In the genomic region with DNA sequence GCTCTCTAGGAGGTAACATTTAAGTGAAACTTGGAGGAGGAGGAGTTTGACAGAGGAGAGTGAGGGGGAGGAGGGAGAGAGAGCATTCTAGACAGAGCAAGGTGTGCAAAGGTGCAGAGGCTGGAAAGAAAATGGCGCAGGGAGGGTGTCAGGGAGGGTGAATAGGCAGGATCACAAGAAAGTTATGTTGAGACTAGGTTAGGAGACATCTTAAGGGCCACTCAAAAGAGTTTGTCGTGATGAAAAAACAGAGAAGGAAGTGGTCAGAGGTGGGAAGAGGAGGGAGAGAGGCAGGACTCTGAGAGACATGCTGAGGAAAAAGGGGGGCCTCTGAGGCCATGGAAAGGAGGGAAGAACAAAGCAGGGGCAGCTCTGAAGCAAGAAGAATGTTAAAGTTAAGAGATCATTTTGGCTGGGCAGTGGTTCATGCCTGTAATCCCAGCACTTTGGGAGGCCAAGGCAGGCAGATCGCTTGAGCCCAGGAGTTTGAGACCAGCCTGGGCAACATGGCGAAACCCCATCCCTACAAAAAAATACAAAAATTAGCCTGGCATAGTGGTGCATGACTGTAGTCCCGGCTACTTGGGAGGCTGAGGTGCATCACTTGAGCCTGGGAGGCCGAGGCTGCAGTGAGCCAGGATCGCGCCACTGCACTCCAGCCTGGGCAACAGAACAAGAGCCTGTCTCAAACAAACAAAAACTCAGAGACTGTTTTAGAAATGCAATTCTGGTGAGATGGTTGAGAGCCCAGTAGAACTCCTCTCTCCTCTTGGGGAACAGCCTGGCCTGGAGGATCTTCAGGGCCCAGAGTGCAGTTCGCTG, we compare ENCODE assay signal across 12 cellular contexts. TPM values are rescaled to one million over a fixed set of nuclear protein-coding genes. Genes with fewer than 3 reads are reported as not detected.
DNase-seq lines count a peak whose midpoint lies in the region; ATAC-seq, FAIRE-seq and TF ChIP-seq lines count a peak whose summit lies in the region.
"Had no signal": no experiment of that assay in that cellular context is flagged by ENCODE, and none has a peak within 500 bp of the region (broad histone marks: within the 10 kb centered on the region; RNA-seq: fewer than 3 reads in every experiment).

No MANE protein-coding gene starts in this region.

- no peak overlapping the region for H3K27ac ChIP-seq in CD4-positive, alpha-beta memory T cell (ENCODE audit: low read depth, low read length)
- peak overlapping the region; percentile 10 for H3K27ac ChIP-seq in muscle layer of colon (ENCODE audit: low read depth, low read length)
- H3K27ac ChIP-seq: coronary artery had no signal

- no peak for FAIRE-seq in H54 (lab: Jason Lieb, UNC)

- H3K4me3 Mint-ChIP-seq in CD4-positive, alpha-beta memory T cell: no peak overlapping the region
- no peak overlapping the region for H3K4me3 Mint-ChIP-seq in HFFc6
- no peak overlapping the region for H3K4me3 Mint-ChIP-seq in activated T-helper 2 cell treated with anti-CD3 and anti-CD28 coated beads, Interferon-gamma antibody, Interleukin-2, Interleukin-4, amounts not matched to agents 10 μg/mL and 5 μg/mL and 100 μg/mL, durations not matched to agents 14 hours and 24 hours and 36 hours (ENCODE audit: low read depth)
- H3K4me3 Mint-ChIP-seq: activated T-cell treated with anti-CD3 and anti-CD28 coated beads, Interleukin-2, amount 50 U/mL, for 4 hours had no signal

- no peak overlapping the region for H3K4me3 ChIP-seq in CD4-positive, alpha-beta memory T cell (ENCODE audit: low read length in 2 of 2)
- H3K4me3 ChIP-seq in muscle layer of colon (ENCODE audit: low read depth in 1 of 2, low read length in 2 of 2): no peak overlapping the region
- H3K4me3 ChIP-seq: coronary artery, lung, SK-N-MC had no signal

- no peak for TF ChIP-seq POLR2A in H54 (IDR thresholded peaks at IDR 0.05; ENCODE audit: low read depth, low read length)

- peak overlapping the region in 5 of 7 donors; percentile 30 to 94 (median 82) for H3K27ac Mint-ChIP-seq in CD4-positive, alpha-beta memory T cell
- H3K27ac Mint-ChIP-seq in HFFc6: peak overlapping the region; percentile 70
- H3K27ac Mint-ChIP-seq in activated T-helper 2 cell treated with anti-CD3 and anti-CD28 coated beads, Interferon-gamma antibody, Interleukin-2, Interleukin-4, amounts not matched to agents 10 μg/mL and 5 μg/mL and 100 μg/mL, durations not matched to agents 14 hours and 24 hours and 36 hours: peak overlapping the region; percentile 67

- ATAC-seq in activated CD4-positive, CD25-positive, alpha-beta regulatory T cell treated with anti-CD3 and anti-CD28 coated beads, Interleukin-2, amount 50 U/mL, for 24 hours: no peak
- ATAC-seq: activated T-cell treated with anti-CD3 and anti-CD28 coated beads, Interleukin-2, amount 50 U/mL, for 4 hours had no signal

- H3K36me3 ChIP-seq in CD4-positive, alpha-beta memory T cell (ENCODE audit: insufficient read depth, low read length): no peaks in the 10 kb centered on the region
- H3K36me3 ChIP-seq in muscle layer of colon (ENCODE audit: insufficient read depth, low read length): no peaks in the 10 kb centered on the region

- POLR2A ChIA-PET in CD4-positive, alpha-beta memory T cell (lab: Charles Lee; ENCODE audit: partially characterized antibody): no interaction called here

- H3K36me3 Mint-ChIP-seq in CD4-positive, alpha-beta memory T cell: peaks cover 13 to 17% of the 10 kb centered on the region in 2 donors
- H3K36me3 Mint-ChIP-seq in HFFc6 (ENCODE audit: low read depth): peaks cover 12% of the 10 kb centered on the region
- H3K36me3 Mint-ChIP-seq in activated T-helper 2 cell treated with anti-CD3 and anti-CD28 coated beads, Interferon-gamma antibody, Interleukin-2, Interleukin-4, amounts not matched to agents 10 μg/mL and 5 μg/mL and 100 μg/mL, durations not matched to agents 14 hours and 24 hours and 36 hours (ENCODE audit: low read depth): peaks cover 14% of the 10 kb centered on the region

- H3K27me3 Mint-ChIP-seq in CD4-positive, alpha-beta memory T cell: no peaks in the 10 kb centered on the region
- H3K27me3 Mint-ChIP-seq in HFFc6 (ENCODE audit: insufficient read depth): no peaks in the 10 kb centered on the region; the same call in 1 of the 2 replicates
- H3K27me3 Mint-ChIP-seq in activated T-helper 2 cell treated with anti-CD3 and anti-CD28 coated beads, Interferon-gamma antibody, Interleukin-2, Interleukin-4, amounts not matched to agents 10 μg/mL and 5 μg/mL and 100 μg/mL, durations not matched to agents 14 hours and 24 hours and 36 hours (ENCODE audit: low read depth): no peaks in the 10 kb centered on the region

- no peaks in the 10 kb centered on the region for H3K27me3 ChIP-seq in CD4-positive, alpha-beta memory T cell (ENCODE audit: insufficient read depth, low read length)
- H3K27me3 ChIP-seq in muscle layer of colon (ENCODE audit: control insufficient read depth in 1 of 2, insufficient read depth in 2 of 2, low read length in 2 of 2): no peaks in the 10 kb centered on the region

- peaks cover 10 to 18% (median 11%) of the 10 kb centered on the region in 4 donors for H3K4me1 Mint-ChIP-seq in CD4-positive, alpha-beta memory T cell
- H3K4me1 Mint-ChIP-seq in HFFc6 (ENCODE audit: low read depth): peaks cover 82% of the 10 kb centered on the region
- peaks cover 46% of the 10 kb centered on the region for H3K4me1 Mint-ChIP-seq in activated T-helper 2 cell treated with anti-CD3 and anti-CD28 coated beads, Interferon-gamma antibody, Interleukin-2, Interleukin-4, amounts not matched to agents 10 μg/mL and 5 μg/mL and 100 μg/mL, durations not matched to agents 14 hours and 24 hours and 36 hours (ENCODE audit: low read depth)

- no peak for TF ChIP-seq CTCF in HFFc6 (IDR thresholded peaks at IDR 0.05)

- no peak for DNase-seq in CD4-positive, alpha-beta memory T cell
- DNase-seq in HFFc6 (peak; percentile 48), NCI-H1417 treated with DMSO at 0.1 percent for 48 hours (lab: John Stamatoyannopoulos, UW) (no peak), H54 (ENCODE audit: insufficient read length, low spot score) (no peak), NCI-H1436 treated with DMSO at 0.1 percent for 48 hours (lab: John Stamatoyannopoulos, UW) (no peak)
- DNase-seq in activated T-helper 2 cell treated with anti-CD3 and anti-CD28 coated beads, Interferon-gamma antibody, Interleukin-2, Interleukin-4, amounts not matched to agents 10 μg/mL and 5 μg/mL and 100 μg/mL, durations not matched to agents 14 hours and 24 hours and 36 hours (ENCODE audit: low spot score): no peak
- DNase-seq: activated T-cell treated with anti-CD3 and anti-CD28 coated beads, Interleukin-2, amount 50 U/mL, for 4 hours had no signal

- CTCF ChIA-PET in CD4-positive, alpha-beta memory T cell (lab: Charles Lee; ENCODE audit: partially characterized antibody): interaction anchor here (1.8 kb wide), 1 partner anchor 13 kb away, joined by 6 read pairs; no protein-coding TSS in a partner anchor

- H3K9ac ChIP-seq in muscle layer of colon (ENCODE audit: low read length): no peak overlapping the region

- H3K4me1 ChIP-seq in CD4-positive, alpha-beta memory T cell (ENCODE audit: insufficient read depth, low read length): peaks cover 3% of the 10 kb centered on the region
- peaks cover 42% of the 10 kb centered on the region for H3K4me1 ChIP-seq in muscle layer of colon (ENCODE audit: insufficient read depth, low read length)

- intact Hi-C loops in CD4-positive, alpha-beta memory T cell (cut with micrococcal nuclease): no loop called here
- intact Hi-C loops in activated T-helper 2 cell treated with anti-CD3 and anti-CD28 coated beads, Interferon-gamma antibody, Interleukin-2, Interleukin-4, amounts not matched to agents 10 μg/mL and 5 μg/mL and 100 μg/mL, durations not matched to agents 14 hours and 24 hours and 36 hours (cut with micrococcal nuclease): no loop called here

- peaks cover 0 to 1% (median 0%) of the 10 kb centered on the region in 8 donors for H3K9me3 Mint-ChIP-seq in CD4-positive, alpha-beta memory T cell
- H3K9me3 Mint-ChIP-seq in HFFc6: no peaks in the 10 kb centered on the region
- no peaks in the 10 kb centered on the region for H3K9me3 Mint-ChIP-seq in activated T-helper 2 cell treated with anti-CD3 and anti-CD28 coated beads, Interferon-gamma antibody, Interleukin-2, Interleukin-4, amounts not matched to agents 10 μg/mL and 5 μg/mL and 100 μg/mL, durations not matched to agents 14 hours and 24 hours and 36 hours
- H3K9me3 Mint-ChIP-seq: activated T-cell treated with anti-CD3 and anti-CD28 coated beads, Interleukin-2, amount 50 U/mL, for 4 hours had no signal

- no peaks in the 10 kb centered on the region for H3K9me3 ChIP-seq in CD4-positive, alpha-beta memory T cell (ENCODE audit: control insufficient read depth in 1 of 2, low read length in 2 of 2)
- no peaks in the 10 kb centered on the region for H3K9me3 ChIP-seq in muscle layer of colon (ENCODE audit: low read length)

RNA-seq across cellular contexts. Expression of a gene that starts 23.2 kb away (rescaled TPM):
- total RNA-seq in CD4-positive, alpha-beta memory T cell: not detected
- polyA plus RNA-seq in CD4-positive, alpha-beta memory T cell: not detected
- total RNA-seq in HFFc6 (2021; fragmentation: NEBNext Ultra II Directional; extraction: Animal tissue kit (Norgen Biotek cat#: 25700)): not detected
- total RNA-seq in activated T-helper 2 cell treated with anti-CD3 and anti-CD28 coated beads, Interferon-gamma antibody, Interleukin-2, Interleukin-4, amounts not matched to agents 10 μg/mL and 5 μg/mL and 100 μg/mL, durations not matched to agents 14 hours and 24 hours and 36 hours: not detected in 2 replicates
- total RNA-seq: activated T-cell treated with anti-CD3 and anti-CD28 coated beads, Interleukin-2, amount 50 U/mL, for 4 hours; lung had no signal
- polyA plus RNA-seq: lung had no signal

RNA-seq across cellular contexts. Expression of a gene that starts 30.8 kb away (rescaled TPM):
- total RNA-seq in CD4-positive, alpha-beta memory T cell: 10 to 100 TPM; 44.0 to 52.3 TPM
- 100 to 1,000 TPM; 148 to 189 TPM for polyA plus RNA-seq in CD4-positive, alpha-beta memory T cell
- total RNA-seq in HFFc6 (2021; fragmentation: NEBNext Ultra II Directional; extraction: Animal tissue kit (Norgen Biotek cat#: 25700)): 100 to 1,000 TPM; 176 to 194 (median 185) TPM
- 179 and 183 TPM in 2 replicates for total RNA-seq in activated T-helper 2 cell treated with anti-CD3 and anti-CD28 coated beads, Interferon-gamma antibody, Interleukin-2, Interleukin-4, amounts not matched to agents 10 μg/mL and 5 μg/mL and 100 μg/mL, durations not matched to agents 14 hours and 24 hours and 36 hours

RNA-seq across cellular contexts. Expression of a gene that starts 37.5 kb away (rescaled TPM):
- total RNA-seq in CD4-positive, alpha-beta memory T cell: 10 to 100 TPM; 76.6 to 91.6 TPM
- polyA plus RNA-seq in CD4-positive, alpha-beta memory T cell: 10 to 100 TPM in 1 of 2 donors, 1 to 10 TPM in 1; 4.4 to 17.4 TPM
- total RNA-seq in HFFc6 (2021; fragmentation: NEBNext Ultra II Directional; extraction: Animal tissue kit (Norgen Biotek cat#: 25700)): 100 to 1,000 TPM in 4 of 6 experiments, 10 to 100 TPM in 2; 91.7 to 117 (median 105) TPM
- total RNA-seq in activated T-helper 2 cell treated with anti-CD3 and anti-CD28 coated beads, Interferon-gamma antibody, Interleukin-2, Interleukin-4, amounts not matched to agents 10 μg/mL and 5 μg/mL and 100 μg/mL, durations not matched to agents 14 hours and 24 hours and 36 hours: 31.4 and 33.0 TPM in 2 replicates
